In the genomic region with DNA sequence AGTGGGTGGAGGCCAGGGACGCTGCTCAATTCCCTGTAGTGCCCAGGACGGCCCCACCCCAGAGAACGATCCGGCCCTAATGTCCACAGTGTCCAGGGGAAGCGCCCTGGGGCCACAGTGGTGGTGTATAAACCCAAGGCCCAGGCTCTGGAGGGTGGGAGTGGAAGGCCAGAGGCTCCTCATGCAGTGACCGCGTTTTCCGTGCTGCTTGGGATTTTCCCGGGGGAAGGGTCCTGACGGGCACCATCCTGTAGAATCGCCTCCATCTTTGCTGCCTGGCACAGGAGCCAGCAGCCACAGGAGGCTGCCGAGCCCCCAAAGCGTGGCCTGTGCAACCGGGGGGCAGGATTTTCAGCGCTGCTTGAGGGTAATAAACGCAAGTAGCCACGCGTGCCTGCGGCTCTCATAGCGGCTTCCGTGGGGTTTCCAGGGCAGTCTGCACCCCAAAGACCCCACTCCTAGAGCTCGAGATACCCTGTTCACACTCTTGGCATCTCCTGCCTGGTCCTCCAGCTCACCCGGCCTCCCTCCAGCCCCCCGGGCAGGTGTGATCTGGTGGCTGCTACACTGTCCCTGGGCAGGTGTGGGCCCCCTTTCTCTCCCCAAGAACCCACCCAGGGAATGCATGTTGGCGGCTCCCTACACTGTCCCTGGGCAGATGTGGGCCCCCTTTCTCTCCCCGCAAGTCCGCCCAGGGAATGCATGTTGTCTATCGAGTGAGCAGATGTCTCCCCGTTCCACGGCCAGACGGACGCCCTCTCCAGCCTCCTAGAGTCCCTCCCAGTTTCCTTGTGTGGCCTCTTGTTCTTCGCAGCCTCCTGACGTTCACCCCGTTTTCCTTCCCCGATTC, we compare ENCODE assay signal across 13 cellular contexts. TPM values are rescaled to one million over a fixed set of nuclear protein-coding genes. Genes with fewer than 3 reads are reported as not detected.
DNase-seq lines count a peak whose midpoint lies in the region; ATAC-seq and TF ChIP-seq lines count a peak whose summit lies in the region.
"Had no signal": no experiment of that assay in that cellular context is flagged by ENCODE, and none has a peak within 500 bp of the region (broad histone marks: within the 10 kb centered on the region; RNA-seq: fewer than 3 reads in every experiment).

No MANE protein-coding gene starts in this region.

- peaks cover 6 to 20% of the 10 kb centered on the region in 2 donors for H3K4me1 ChIP-seq in breast epithelium

- H3K4me3 ChIP-seq in breast epithelium: no peak overlapping the region

- TF ChIP-seq CTCF in MCF 10A (IDR thresholded peaks at IDR 0.05; ENCODE audit: unreplicated experiment) (no peak), breast epithelium (IDR thresholded peaks at IDR 0.05) (no peak)

- DNase-seq in MCF 10A (ENCODE audit: unreplicated experiment): no peak
- no peak for DNase-seq in breast epithelium (ENCODE audit: low spot score in 2 of 2)
- DNase-seq in T-helper 17 cell: no peak
- no peak for DNase-seq in immature natural killer cell
- no peak for DNase-seq in stimulated activated naive CD8-positive, alpha-beta T cell treated with anti-CD3 and anti-CD28 coated beads, Interleukin-15, amount 100 ng/mL, for 72 hours
- no peak for DNase-seq in NCI-H1930 (lab: John Stamatoyannopoulos, UW)
- DNase-seq: brain microvascular endothelial cell, NCI-H1105, WERI-Rb-1 had no signal

- H3K27ac Mint-ChIP-seq in MCF 10A (ENCODE audit: low read depth, unreplicated experiment): peak overlapping the region; percentile 97
- peak overlapping the region; percentile 83 for H3K27ac Mint-ChIP-seq in T-helper 17 cell
- peak overlapping the region in 2 of 6 donors; percentile 16 to 28 for H3K27ac Mint-ChIP-seq in immature natural killer cell
- H3K27ac Mint-ChIP-seq in stimulated activated naive CD8-positive, alpha-beta T cell treated with anti-CD3 and anti-CD28 coated beads, Interleukin-15, amount 100 ng/mL, for 72 hours: peak overlapping the region in 1 of 2 donors; percentile 86

- H3K9me3 Mint-ChIP-seq in MCF 10A (ENCODE audit: unreplicated experiment) (no peaks in the 10 kb centered on the region), immature natural killer cell (no peaks in the 10 kb centered on the region)
- H3K9me3 Mint-ChIP-seq in stimulated activated naive CD8-positive, alpha-beta T cell treated with anti-CD3 and anti-CD28 coated beads, Interleukin-15, amount 100 ng/mL, for 72 hours: no peaks in the 10 kb centered on the region

- H3K36me3 Mint-ChIP-seq in MCF 10A (ENCODE audit: insufficient read depth, unreplicated experiment) (peaks cover 12% of the 10 kb centered on the region), T-helper 17 cell (ENCODE audit: low read depth) (no peaks in the 10 kb centered on the region), immature natural killer cell (peaks cover 0 to 6% (median 4%) of the 10 kb centered on the region in 3 donors)

- no TSS peak for BruUV-seq in MCF 10A (replicated peaks; lab: Mats Ljungman, UMichigan)

- H3K27me3 Mint-ChIP-seq in MCF 10A (ENCODE audit: insufficient read depth, unreplicated experiment) (no peaks in the 10 kb centered on the region), T-helper 17 cell (no peaks in the 10 kb centered on the region), immature natural killer cell (ENCODE audit: low read depth in 3 of 3) (peaks cover 5 to 10% (median 7%) of the 10 kb centered on the region in 3 donors)
- no peaks in the 10 kb centered on the region for H3K27me3 Mint-ChIP-seq in stimulated activated naive CD8-positive, alpha-beta T cell treated with anti-CD3 and anti-CD28 coated beads, Interleukin-15, amount 100 ng/mL, for 72 hours

- POLR2A ChIA-PET in MCF 10A (lab: Yijun Ruan, JAX): interaction anchor here (0.6 kb wide), 1 partner anchor 11 kb away, joined by 3 read pairs; no protein-coding TSS in a partner anchor

- peaks cover 24% of the 10 kb centered on the region for H3K4me1 Mint-ChIP-seq in MCF 10A (ENCODE audit: insufficient read depth, unreplicated experiment)
- H3K4me1 Mint-ChIP-seq in T-helper 17 cell: peaks cover 45% of the 10 kb centered on the region
- H3K4me1 Mint-ChIP-seq in immature natural killer cell: peaks cover 49 to 57% of the 10 kb centered on the region in 2 donors
- H3K4me1 Mint-ChIP-seq in stimulated activated naive CD8-positive, alpha-beta T cell treated with anti-CD3 and anti-CD28 coated beads, Interleukin-15, amount 100 ng/mL, for 72 hours: peaks cover 64% of the 10 kb centered on the region

- H3K27me3 ChIP-seq in breast epithelium: no peaks in the 10 kb centered on the region
- H3K27me3 ChIP-seq: brain microvascular endothelial cell had no signal

- CTCF ChIA-PET in MCF 10A (lab: Yijun Ruan, JAX): interaction anchor here (0.6 to 0.7 kb wide), 3 partner anchors 16 to 98 kb away, joined by 3 to 5 read pairs (median 4); no protein-coding TSS in a partner anchor

- H3K36me3 ChIP-seq in breast epithelium: no peaks in the 10 kb centered on the region
- H3K36me3 ChIP-seq: brain microvascular endothelial cell, thoracic aorta had no signal

- no peak overlapping the region for H3K27ac ChIP-seq in breast epithelium
- H3K27ac ChIP-seq: brain microvascular endothelial cell, thoracic aorta, WERI-Rb-1 had no signal

- intact Hi-C loops in MCF 10A (cut with micrococcal nuclease): no loop called here
- intact Hi-C loops in breast epithelium (cut with DNase I; ENCODE audit: low total_unique reads): no loop called here

- H3K4me3 Mint-ChIP-seq in MCF 10A (ENCODE audit: unreplicated experiment) (peak overlapping the region; percentile 93), T-helper 17 cell (peak overlapping the region; percentile 94), immature natural killer cell (peak overlapping the region in 4 of 5 donors; percentile 26 to 82 (median 42))
- peak overlapping the region; percentile 96 to 97 for H3K4me3 Mint-ChIP-seq in stimulated activated naive CD8-positive, alpha-beta T cell treated with anti-CD3 and anti-CD28 coated beads, Interleukin-15, amount 100 ng/mL, for 72 hours

- H3K9me3 ChIP-seq in breast epithelium (no peaks in the 10 kb centered on the region), T-helper 17 cell (ENCODE audit: control insufficient read depth, low read length, poor library complexity, severe bottlenecking) (no peaks in the 10 kb centered on the region)
- H3K9me3 ChIP-seq: thoracic aorta had no signal

- no peak for TF ChIP-seq POLR2A in breast epithelium (IDR thresholded peaks at IDR 0.05)

- ATAC-seq in T-helper 17 cell: no peak
- ATAC-seq in stimulated activated naive CD8-positive, alpha-beta T cell treated with anti-CD3 and anti-CD28 coated beads, Interleukin-15, amount 100 ng/mL, for 72 hours: no peak
- ATAC-seq in GM21737 (IDR thresholded peaks at IDR 0.05; ENCODE audit: unreplicated experiment): no peak
- no peak for ATAC-seq in GM19397 (IDR thresholded peaks at IDR 0.05; ENCODE audit: unreplicated experiment)

RNA-seq across cellular contexts. Expression of gene NCLN, which starts 2.2 kb away (rescaled TPM):
- total RNA-seq in MCF 10A (2022) (72.1 and 84.1 TPM in 2 replicates), breast epithelium (10 to 100 TPM; 21.1 to 34.7 (median 25.3) TPM), T-helper 17 cell (10 to 100 TPM; 47.8 to 50.6 TPM)
- 10 to 100 TPM; 22.8 to 58.8 (median 55.2) TPM for polyA plus RNA-seq in immature natural killer cell

RNA-seq across cellular contexts. Expression of gene S1PR4, which starts 9.3 kb away (rescaled TPM):
- total RNA-seq in MCF 10A (2022) (0.39 and 0.44 TPM in 2 replicates), breast epithelium (1 to 10 TPM in 2 of 3 donors, not detected in 1; 1.3 to 1.9 TPM), T-helper 17 cell (10 to 100 TPM; 83.1 to 97.0 TPM)
- 100 to 1,000 TPM; 238 to 344 (median 258) TPM for polyA plus RNA-seq in immature natural killer cell
- total RNA-seq: fibroblast of villous mesenchyme had no signal

RNA-seq across cellular contexts. Expression of gene CELF5, which starts 36.6 kb away (rescaled TPM):
- 0.17 and 0.30 TPM in 2 replicates for total RNA-seq in MCF 10A (2022)
- under 1 TPM in 2 of 3 donors, not detected in 1; 0.33 to 0.59 TPM for total RNA-seq in breast epithelium
- under 1 TPM; 0.42 to 0.57 TPM for total RNA-seq in T-helper 17 cell
- not detected for polyA plus RNA-seq in immature natural killer cell
- total RNA-seq: thoracic aorta had no signal

RNA-seq across cellular contexts. Expression of gene GNA15, which starts 52.1 kb away (rescaled TPM):
- 32.9 and 47.1 TPM in 2 replicates for total RNA-seq in MCF 10A (2022)
- 10 to 100 TPM in 1 of 3 donors, 1 to 10 TPM in 2; 7.8 to 16.2 (median 8.5) TPM for total RNA-seq in breast epithelium
- 10 to 100 TPM; 28.7 to 54.1 TPM for total RNA-seq in T-helper 17 cell
- polyA plus RNA-seq in immature natural killer cell: 1 to 10 TPM in 2 of 3 donors, under 1 TPM in 1; 0.25 to 2.8 (median 2.3) TPM

Comparison
In these comparisons a context has a peak if more than half of its experiments do, and no peak if none do; other contexts are left out.
1. H3K4me3 Mint-ChIP-seq: peak in every context shown above with its lines; median percentile 96 in stimulated activated naive CD8-positive, alpha-beta T cell treated with anti-CD3 and anti-CD28 coated beads, Interleukin-15, amount 100 ng/mL, for 72 hours; 94 in T-helper 17 cell; 93 in MCF 10A; 42 in immature natural killer cell.
2. RNA of gene S1PR4, which starts 9.3 kb away (total RNA-seq): 83.1 to 97.0 TPM in T-helper 17 cell; 1.3 to 1.9 TPM in breast epithelium and 0.39 to 0.44 TPM in MCF 10A; every median in the first group is over 10 times any median in the second.